Comparison of ENCODE assay signal across 13 cellular contexts in the genomic region with DNA sequence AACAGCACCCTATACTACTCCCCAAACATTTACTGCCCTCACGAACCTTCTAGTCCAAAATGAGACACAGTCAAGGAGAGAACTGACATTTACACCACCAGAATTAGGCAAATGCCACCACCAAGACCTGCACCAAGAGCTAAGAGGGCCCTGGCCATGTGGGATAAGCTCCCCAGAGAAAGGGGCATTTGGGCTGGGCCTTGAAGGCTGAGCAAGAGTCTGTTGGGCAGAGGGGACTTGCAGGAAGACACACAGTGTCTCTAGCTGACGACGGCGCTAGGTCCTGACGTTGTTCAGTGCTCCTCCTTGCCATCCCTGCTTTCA.
DNase-seq lines count a peak whose midpoint lies in the region; TF ChIP-seq lines count a peak whose summit lies in the region.
"Had no signal": no experiment of that assay in that cellular context is flagged by ENCODE, and none has a peak within 500 bp of the region (broad histone marks: within the 10 kb centered on the region; RNA-seq: fewer than 3 reads in every experiment).

No MANE protein-coding gene starts in this region.

- H3K9me2 ChIP-seq in Loucy (replicated peaks; ENCODE audit: low read depth, low read length) = no peaks in the 10 kb centered on the region

- H2AFZ ChIP-seq in Loucy (ENCODE audit: low read length) (0 out of 2 replicates have a peak overlapping the region, but pooled peaks have one; percentile 3), mesenchymal stem cell (ENCODE audit: low read depth, low read length) (no peak overlapping the region)

- no peaks in the 10 kb centered on the region for H4K20me1 ChIP-seq in Loucy (ENCODE audit: insufficient read depth, low read length, poor library complexity, severe bottlenecking)

- H2BK12ac ChIP-seq in mesenchymal stem cell (ENCODE audit: low read length in 2 of 2) = peak overlapping the region; percentile 11 to 70

- H3K4me2 ChIP-seq in Loucy (ENCODE audit: low read depth, low read length, poor library complexity, severe bottlenecking) (peak overlapping the region; percentile 62), mesenchymal stem cell (ENCODE audit: low read length, poor library complexity, severe bottlenecking) (no peak overlapping the region)

- peak overlapping the region; percentile 75 for H2AK5ac ChIP-seq in mesenchymal stem cell (ENCODE audit: low read length, severe bottlenecking)

- no peaks in the 10 kb centered on the region for H3F3A ChIP-seq in Loucy (ENCODE audit: low read depth)

- H3K4ac ChIP-seq in mesenchymal stem cell (ENCODE audit: low read depth in 1 of 2, low read length in 2 of 2) = no peak overlapping the region

- no peaks in the 10 kb centered on the region for H3K79me1 ChIP-seq in mesenchymal stem cell (replicated peaks; ENCODE audit: low read length, poor library complexity, severe bottlenecking)

- H3K18ac ChIP-seq in mesenchymal stem cell (ENCODE audit: low read depth in 1 of 2, low read length in 2 of 2) = peak overlapping the region; percentile 11 to 67

- H2BK120ac ChIP-seq in mesenchymal stem cell (ENCODE audit: low read depth, low read length) = no peak overlapping the region

- peak overlapping the region in 1 of 2 experiments; percentile 44 for H3K14ac ChIP-seq in mesenchymal stem cell (ENCODE audit: low read length in 2 of 2)

- H2BK5ac ChIP-seq in mesenchymal stem cell (ENCODE audit: low read depth, low read length, poor library complexity, severe bottlenecking) = no peak overlapping the region

- H3K4me1 ChIP-seq in Loucy (ENCODE audit: insufficient read depth, low read length, poor library complexity, severe bottlenecking) = peaks cover 36% of the 10 kb centered on the region
- peaks cover 45% of the 10 kb centered on the region for H3K4me1 ChIP-seq in mesenchymal stem cell (ENCODE audit: control insufficient read depth, insufficient read depth, low read depth, low read length)
- peaks cover 27 to 54% (median 49%) of the 10 kb centered on the region in 4 donors for H3K4me1 ChIP-seq in stomach

- intact Hi-C loops in stomach (cut with DNase I; ENCODE audit: low total_unique reads) = no loop called here

- H4K8ac ChIP-seq in mesenchymal stem cell (ENCODE audit: low read length) = no peak overlapping the region

- TF ChIP-seq EP300 in stomach (IDR thresholded peaks at IDR 0.05) = no peak

- H3K9ac ChIP-seq in Loucy (ENCODE audit: low read depth, low read length, poor library complexity, severe bottlenecking) (peak overlapping the region; percentile 76), mesenchymal stem cell (ENCODE audit: low read length) (no peak overlapping the region)

- no peak for DNase-seq in mesenchymal stem cell
- no peak for DNase-seq in stomach
- DNase-seq in activated CD8-positive, alpha-beta memory T cell treated with anti-CD3 and anti-CD28 coated beads, Interleukin-2, amount 50 U/mL, for 4 hours = no peak
- DNase-seq in NCI-H345 (lab: John Stamatoyannopoulos, UW) = no peak
- no peak for DNase-seq in NCI-H187 (lab: John Stamatoyannopoulos, UW)
- DNase-seq: CD8-positive, alpha-beta T cell; HCEC 1CT; NCI-H1930; NCI-H446; OCI-M1; SIG-M5 had no signal

- H3K36me3 ChIP-seq in Loucy (ENCODE audit: insufficient read depth, low read length) (no peaks in the 10 kb centered on the region), mesenchymal stem cell (ENCODE audit: control insufficient read depth in 1 of 2, insufficient read depth in 2 of 2, low read depth in 1 of 2, low read length in 2 of 2) (no peaks in the 10 kb centered on the region), stomach (no peaks in the 10 kb centered on the region)

- no peak for TF ChIP-seq CTCF in C4-2B (conservative IDR thresholded peaks at IDR 0.05)
- no peak for TF ChIP-seq CTCF in Loucy (conservative IDR thresholded peaks at IDR 0.05; ENCODE audit: low read length)
- no peak for TF ChIP-seq CTCF in stomach (IDR thresholded peaks at IDR 0.05)

- H3K27me3 ChIP-seq in Loucy (ENCODE audit: insufficient read depth, low read length, poor library complexity, severe bottlenecking) = no peaks in the 10 kb centered on the region
- peaks cover 0 to 17% of the 10 kb centered on the region in 2 experiments for H3K27me3 ChIP-seq in mesenchymal stem cell (ENCODE audit: control insufficient read depth in 1 of 2, insufficient read depth in 1 of 2, low read length in 2 of 2)
- H3K27me3 ChIP-seq in stomach = no peaks in the 10 kb centered on the region

- H2BK15ac ChIP-seq in mesenchymal stem cell (ENCODE audit: low read depth, poor library complexity, severe bottlenecking) = no peak overlapping the region

- H3K23ac ChIP-seq in mesenchymal stem cell (ENCODE audit: low read length in 2 of 2) = no peak overlapping the region

- peak overlapping the region; percentile 67 for H4K91ac ChIP-seq in mesenchymal stem cell (ENCODE audit: low read length)

- H3K4me3 ChIP-seq in Loucy (ENCODE audit: low read length, poor library complexity, severe bottlenecking) (peak overlapping the region; percentile 1), mesenchymal stem cell (ENCODE audit: insufficient read depth in 1 of 2, low read depth in 1 of 2, low read length in 2 of 2) (no peak overlapping the region), stomach (no peak overlapping the region)

- H3K27ac ChIP-seq in C4-2B = peak overlapping the region; percentile 80
- H3K27ac ChIP-seq in mesenchymal stem cell (ENCODE audit: low read length, poor library complexity, severe bottlenecking) = no peak overlapping the region
- H3K27ac ChIP-seq in stomach = peak overlapping the region in 4 of 5 donors; percentile 8 to 76 (median 38)

- no peaks in the 10 kb centered on the region for H3K79me2 ChIP-seq in Loucy (ENCODE audit: insufficient read depth, low read length)

- no peak for TF ChIP-seq POLR2A in stomach (IDR thresholded peaks at IDR 0.05)

- 78% methylated on average over 5 of the region's 5 CpGs for WGBS in mesenchymal stem cell
- WGBS in stomach, 5 donors = 78 to 91% (median 87%) methylated on average over 1 to 5 of the region's 5 CpGs

- H3K9me3 ChIP-seq in Loucy (ENCODE audit: insufficient read depth, low read depth, low read length) = no peaks in the 10 kb centered on the region
- peaks cover 4% of the 10 kb centered on the region for H3K9me3 ChIP-seq in mesenchymal stem cell (ENCODE audit: control insufficient read depth, low read length)
- no peaks in the 10 kb centered on the region for H3K9me3 ChIP-seq in stomach
